In genomic region chr17:40539711-40540411, GRCh38 we compare ENCODE assay signal across 1 cellular context.
TF ChIP-seq lines count a peak whose summit lies in the region.

No MANE protein-coding gene starts in this region.

TF ChIP-seq in HepG2, 621 proteins besides CTCF, POLR2A, EP300 and RAD21 (continued from another document and continues in another):
- TF ChIP-seq ZNF687 (CRISPR knock-in tag; IDR thresholded peaks at IDR 0.05) (peak; percentile 52), SMAD9 (CRISPR knock-in tag; IDR thresholded peaks at IDR 0.05) (no peak), ZSCAN12 (CRISPR knock-in tag; IDR thresholded peaks at IDR 0.05) (no peak), PHB2 (IDR thresholded peaks at IDR 0.05; ENCODE audit: partially characterized antibody) (no peak), RCOR2 (CRISPR knock-in tag; IDR thresholded peaks at IDR 0.05) (no peak), DR1 (CRISPR knock-in tag; IDR thresholded peaks at IDR 0.05) (no peak), TEAD3 (CRISPR knock-in tag; optimal IDR thresholded peaks at IDR 0.05; ENCODE audit: borderline replicate concordance) (no peak), ZNF737 (CRISPR knock-in tag; IDR thresholded peaks at IDR 0.05; ENCODE audit: borderline replicate concordance) (0 out of 2 replicates have a peak, but pooled peaks have one; percentile 27), DRAP1 (CRISPR knock-in tag; IDR thresholded peaks at IDR 0.05) (no peak), RFXAP (CRISPR knock-in tag; IDR thresholded peaks at IDR 0.05; ENCODE audit: borderline replicate concordance) (no peak), ZMAT3 (CRISPR knock-in tag; conservative IDR thresholded peaks at IDR 0.05) (no peak), REXO4 (CRISPR knock-in tag; IDR thresholded peaks at IDR 0.05; ENCODE audit: borderline replicate concordance) (no peak), HMGXB4 (CRISPR knock-in tag; IDR thresholded peaks at IDR 0.05; ENCODE audit: borderline replicate concordance in 1 of 2, low read depth in 1 of 2) (no peak), IRX3 (CRISPR knock-in tag; IDR thresholded peaks at IDR 0.05; ENCODE audit: borderline replicate concordance, low read depth) (no peak), RBM39 (IDR thresholded peaks at IDR 0.05; ENCODE audit: low read depth, low read length, poor library complexity, severe bottlenecking) (no peak), ZFYVE20 (CRISPR knock-in tag; IDR thresholded peaks at IDR 0.05; ENCODE audit: borderline replicate concordance, low read depth) (no peak), HIC2 (CRISPR knock-in tag; IDR thresholded peaks at IDR 0.05; ENCODE audit: low read depth) (no peak), ZFP82 (CRISPR knock-in tag; IDR thresholded peaks at IDR 0.05; ENCODE audit: borderline replicate concordance) (no peak), KDM2A (CRISPR knock-in tag; IDR thresholded peaks at IDR 0.05; ENCODE audit: borderline replicate concordance, low read depth) (0 out of 2 replicates have a peak, but pooled peaks have one; percentile 34), E2F5 (CRISPR knock-in tag; conservative IDR thresholded peaks at IDR 0.05) (no peak), ZNF580 (CRISPR knock-in tag; IDR thresholded peaks at IDR 0.05; ENCODE audit: borderline replicate concordance, low read depth) (no peak), RBAK (CRISPR knock-in tag; IDR thresholded peaks at IDR 0.05) (no peak), MNT (IDR thresholded peaks at IDR 0.05) (no peak), IKZF4 (CRISPR knock-in tag; IDR thresholded peaks at IDR 0.05; ENCODE audit: borderline replicate concordance, low read depth, not compliant biosample characterization) (no peak), EED (CRISPR knock-in tag; IDR thresholded peaks at IDR 0.05) (peak; percentile 48; the same call in 1 of the 2 replicates), SIX1 (CRISPR knock-in tag; IDR thresholded peaks at IDR 0.05; ENCODE audit: borderline replicate concordance) (no peak), SRF (IDR thresholded peaks at IDR 0.05; ENCODE audit: low read depth, low read length) (no peak), FIP1L1 (IDR thresholded peaks at IDR 0.05; ENCODE audit: borderline replicate concordance, insufficient read depth, low read depth, low read length) (no peak), MATR3 (CRISPR knock-in tag; IDR thresholded peaks at IDR 0.05) (no peak), ZNF136 (CRISPR knock-in tag; IDR thresholded peaks at IDR 0.05; ENCODE audit: low read depth) (no peak), IKZF5 (CRISPR knock-in tag; IDR thresholded peaks at IDR 0.05) (peak; percentile 18; the same call in 1 of the 2 replicates), ZGPAT (CRISPR knock-in tag; IDR thresholded peaks at IDR 0.05) (no peak), NAIF1 (CRISPR knock-in tag; IDR thresholded peaks at IDR 0.05; ENCODE audit: borderline replicate concordance) (no peak), ZNF124 (CRISPR knock-in tag; IDR thresholded peaks at IDR 0.05) (no peak), ZFP91 (CRISPR knock-in tag; IDR thresholded peaks at IDR 0.05; ENCODE audit: borderline replicate concordance) (peak; percentile 44; the same call in 1 of the 2 replicates), NFYC (CRISPR knock-in tag; IDR thresholded peaks at IDR 0.05) (no peak), KLF13 (CRISPR knock-in tag; IDR thresholded peaks at IDR 0.05) (no peak), ZBTB8A (CRISPR knock-in tag; IDR thresholded peaks at IDR 0.05; ENCODE audit: borderline replicate concordance, low read depth) (no peak), NKX3-1 (CRISPR knock-in tag; IDR thresholded peaks at IDR 0.05) (no peak), FOSL1 (CRISPR knock-in tag; IDR thresholded peaks at IDR 0.05; ENCODE audit: borderline replicate concordance) (no peak), ATF3 (CRISPR knock-in tag; IDR thresholded peaks at IDR 0.05) (no peak)
